8 cellular contexts compared by ENCODE assay signal in the genomic region with DNA sequence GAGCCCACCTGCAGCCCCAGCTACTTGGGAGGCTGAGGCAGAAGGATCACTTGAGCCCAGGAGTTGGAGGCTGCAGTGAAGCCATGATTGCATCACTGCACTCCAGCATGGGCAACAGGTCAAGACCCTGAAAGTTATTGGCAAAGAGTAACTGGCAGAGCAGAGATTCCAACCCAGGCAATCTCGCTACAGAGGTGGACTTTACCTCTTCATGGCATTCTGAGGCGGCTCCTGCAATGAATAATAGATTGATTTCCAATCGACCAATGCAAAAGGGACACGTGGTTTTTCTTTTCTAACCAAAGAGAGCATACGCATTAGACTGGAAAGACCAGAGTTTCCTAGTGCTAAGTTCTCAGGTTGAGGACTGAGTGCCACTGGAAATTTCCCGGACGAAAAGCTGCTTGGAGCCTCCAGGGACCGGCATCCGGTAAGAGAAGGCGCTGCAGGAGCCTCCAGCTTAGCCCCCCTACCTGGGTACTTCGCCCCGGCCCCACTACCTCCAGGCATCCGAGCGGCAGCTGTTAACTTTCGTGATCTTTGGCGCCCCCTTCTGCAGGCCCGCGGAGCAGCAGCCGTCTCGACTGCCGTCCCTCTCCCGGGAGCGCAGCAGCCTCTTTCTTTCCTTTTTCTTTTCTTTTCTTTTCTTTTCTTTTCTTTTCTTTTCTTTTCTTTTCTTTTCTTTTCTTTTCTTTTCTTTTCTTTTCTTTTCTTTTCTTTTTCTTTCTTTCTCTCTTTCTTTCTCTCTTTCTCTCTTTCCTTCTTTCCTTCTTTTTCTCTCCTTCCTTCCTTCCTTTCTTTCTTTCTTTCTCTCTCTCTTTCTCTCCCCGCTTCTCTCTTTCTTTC. TPM values are rescaled to one million over a fixed set of nuclear protein-coding genes. Genes with fewer than 3 reads are reported as not detected.
DNase-seq lines count a peak whose midpoint lies in the region; ATAC-seq and TF ChIP-seq lines count a peak whose summit lies in the region.

No MANE protein-coding gene starts in this region.

- no peaks in the 10 kb centered on the region for H3K9me3 ChIP-seq in A673 (ENCODE audit: low read depth, low read length, poor library complexity, severe bottlenecking)

- DNase-seq in A673 (ENCODE audit: low spot score) (peak; percentile 77), GM13976 (ENCODE audit: low spot score) (peak; percentile 84), NCI-H345 (lab: John Stamatoyannopoulos, UW) (peak; percentile 77), ecto neural progenitor cell (ENCODE audit: low spot score) (peak; percentile 90), medulla oblongata (ENCODE audit: extremely low spot score) (peak; percentile 72)
- DNase-seq in activated CD4-positive, alpha-beta T cell treated with anti-CD3 and anti-CD28 coated beads, Interleukin-2, amount 50 U/mL, for 48 hours, result peak; percentile 90 to 93
- DNase-seq in stimulated activated CD8-positive, alpha-beta memory T cell treated with anti-CD3 and anti-CD28 coated beads, Interleukin-15, amount 100 ng/mL, for 24 hours (ENCODE audit: low read depth), result peak; percentile 62

- in situ Hi-C loops in GM13976 (cut with MboI; ENCODE audit: low sequenced_read_pairs, unreplicated experiment), result loop anchor here (10.0 kb wide), 1 partner anchor 274 kb away; no protein-coding TSS in a partner anchor

- intact Hi-C loops in A673 (cut with micrococcal nuclease; ENCODE audit: unreplicated experiment), result loop anchor here (5.0 kb wide), 3 partner anchors 139 to 276 kb away; a partner anchor contains a TSS

- H3K4me1 ChIP-seq in A673 (ENCODE audit: insufficient read depth, low read length, poor library complexity, severe bottlenecking), result peaks cover 10% of the 10 kb centered on the region

- TF ChIP-seq CTCF in A673 (conservative IDR thresholded peaks at IDR 0.05; ENCODE audit: low read depth, low read length) (peak; percentile 88), GM13976 (IDR thresholded peaks at IDR 0.05; ENCODE audit: borderline replicate concordance, control extremely low read depth, extremely low read depth, insufficient read depth, missing control alignments) (peak; percentile 98)

- no peak overlapping the region for H3K27ac ChIP-seq in A673 (ENCODE audit: low read depth, low read length, poor library complexity, severe bottlenecking)

- no peaks in the 10 kb centered on the region for H3K36me3 ChIP-seq in A673 (ENCODE audit: insufficient read depth, low read length, poor library complexity, severe bottlenecking)

- H3K4me3 ChIP-seq in A673 (ENCODE audit: low read depth, low read length, poor library complexity, severe bottlenecking), result peak overlapping the region; percentile 25

- no peak for ATAC-seq in HG03108 (IDR thresholded peaks at IDR 0.05; ENCODE audit: unreplicated experiment)

- H3K27me3 ChIP-seq in A673 (replicated peaks; ENCODE audit: insufficient read depth, low read depth, low read length, poor library complexity), result no peaks in the 10 kb centered on the region

- BruUV-seq in A673 (replicated peaks; lab: Mats Ljungman, UMichigan), result no TSS peak

- POLR2A ChIA-PET in A673 (lab: Charles Lee; ENCODE audit: low non-redundant PET), result no interaction called here

- CTCF ChIA-PET in A673 (lab: Charles Lee), result no interaction called here

RNA-seq across cellular contexts. Expression of a gene that starts 4.1 kb away (rescaled TPM):
- total RNA-seq in A673 (2021), result 3.0 and 3.1 TPM in 2 replicates

RNA-seq across cellular contexts. Expression of a gene that starts 11.4 kb away (rescaled TPM):
- total RNA-seq in A673 (2021), result 20.2 and 22.2 TPM in 2 replicates

RNA-seq across cellular contexts. Expression of a gene that starts 11.7 kb away (rescaled TPM):
- 97.3 and 98.8 TPM in 2 replicates for total RNA-seq in A673 (2021)

RNA-seq across cellular contexts. Expression of a gene that starts 17.9 kb away (rescaled TPM):
- total RNA-seq in A673 (2021), result 84.5 and 90.4 TPM in 2 replicates

RNA-seq across cellular contexts. Expression of a gene that starts 27.7 kb away (rescaled TPM):
- total RNA-seq in A673 (2021), result 22.6 and 25.7 TPM in 2 replicates
